12 cellular contexts compared by ENCODE assay signal in genomic region chr7:47329320-47329926, GRCh38.
DNase-seq lines count a peak whose midpoint lies in the region; ATAC-seq and TF ChIP-seq lines count a peak whose summit lies in the region.
"Had no signal": no experiment of that assay in that cellular context is flagged by ENCODE, and none has a peak within 500 bp of the region (broad histone marks: within the 10 kb centered on the region; RNA-seq: fewer than 3 reads in every experiment).

No MANE protein-coding gene starts in this region.

- H3K36me3 Mint-ChIP-seq in progenitor cell of endocrine pancreas (ENCODE audit: insufficient read depth), result peaks cover 9% of the 10 kb centered on the region
- H3K36me3 Mint-ChIP-seq: immature natural killer cell had no signal

- no peaks in the 10 kb centered on the region for H3K9me3 Mint-ChIP-seq in progenitor cell of endocrine pancreas (ENCODE audit: low read depth)
- H3K9me3 Mint-ChIP-seq: T-helper 2 cell treated with Interferon-gamma antibody and Interleukin-4, amounts not matched to agents 5 μg/mL and 100 μg/mL, for 36 hours had no signal

- H3K27ac ChIP-seq in ACC112 (ENCODE audit: low read depth, low read length), result 0 out of 2 replicates have a peak overlapping the region, but pooled peaks have one; percentile 51
- H3K27ac ChIP-seq in body of pancreas, result peak overlapping the region; percentile 10 to 72 (median 51)
- H3K27ac ChIP-seq: epithelial cell of prostate had no signal

- H3K4me1 Mint-ChIP-seq in progenitor cell of endocrine pancreas (ENCODE audit: low read depth), result peaks cover 39% of the 10 kb centered on the region
- H3K4me1 Mint-ChIP-seq: immature natural killer cell had no signal

- TF ChIP-seq CTCF in body of pancreas (IDR thresholded peaks at IDR 0.05) (no peak), progenitor cell of endocrine pancreas (IDR thresholded peaks at IDR 0.05; ENCODE audit: unreplicated experiment) (no peak)

- H3K4me3 Mint-ChIP-seq in progenitor cell of endocrine pancreas (ENCODE audit: low read depth), result peak overlapping the region; percentile 64
- H3K4me3 Mint-ChIP-seq: immature natural killer cell; T-helper 2 cell treated with Interferon-gamma antibody and Interleukin-4, amounts not matched to agents 5 μg/mL and 100 μg/mL, for 36 hours had no signal

- WGBS in body of pancreas, 2 donors, result 90 to 94% methylated on average over 10 to 17 of the region's 19 CpGs

- peaks cover 37% of the 10 kb centered on the region for H3K4me1 ChIP-seq in ACC112 (ENCODE audit: control insufficient read depth, insufficient read depth, low read length, unreplicated experiment)
- peaks cover 40% of the 10 kb centered on the region for H3K4me1 ChIP-seq in body of pancreas

- H3K9me3 ChIP-seq in body of pancreas, result no peaks in the 10 kb centered on the region

- H3K79me2 ChIP-seq in ACC112 (ENCODE audit: control insufficient read depth, insufficient read depth, low read length, unreplicated experiment), result no peaks in the 10 kb centered on the region

- H3K27me3 Mint-ChIP-seq in progenitor cell of endocrine pancreas, result no peaks in the 10 kb centered on the region

- H3K27ac Mint-ChIP-seq in progenitor cell of endocrine pancreas, result peak overlapping the region; percentile 92
- H3K27ac Mint-ChIP-seq: immature natural killer cell; T-helper 2 cell treated with Interferon-gamma antibody and Interleukin-4, amounts not matched to agents 5 μg/mL and 100 μg/mL, for 36 hours had no signal

- no peak for TF ChIP-seq POLR2A in body of pancreas (IDR thresholded peaks at IDR 0.05)

- no peak for ATAC-seq in body of pancreas

- intact Hi-C loops in body of pancreas (cut with DNase I), result no loop called here

- H3K4me3 ChIP-seq in ACC112 (ENCODE audit: low read depth, low read length) (no peak overlapping the region), body of pancreas (no peak overlapping the region)

- DNase-seq in body of pancreas (peak in 1 of 4 donors; percentile 8), iris pigment epithelial cell (ENCODE audit: low read depth) (peak; percentile 68), progenitor cell of endocrine pancreas (ENCODE audit: low spot score, unreplicated experiment) (no peak), NCI-H524 (lab: John Stamatoyannopoulos, UW) (no peak), T-helper 2 cell (no peak), SKM-1 treated with dmso at 0.1 percent for 144 hours (lab: John Stamatoyannopoulos, UW; ENCODE audit: unreplicated experiment) (no peak)
- no peak for DNase-seq in stimulated activated CD4-positive, alpha-beta T cell treated with anti-CD3 and anti-CD28 coated beads, Interleukin-12 subunit alpha, Interleukin-12 subunit beta, amount 100 ng/mL, for 4 hours
- DNase-seq: EL, immature natural killer cell had no signal

- H3K27me3 ChIP-seq in ACC112 (ENCODE audit: insufficient read depth, low read length), result no peaks in the 10 kb centered on the region
- no peaks in the 10 kb centered on the region for H3K27me3 ChIP-seq in body of pancreas

- H2AFZ ChIP-seq in ACC112 (ENCODE audit: low read length, unreplicated experiment), result no peak overlapping the region

- H3K36me3 ChIP-seq in ACC112 (ENCODE audit: insufficient read depth, low read length), result peaks cover 3% of the 10 kb centered on the region; the same call in 1 of the 2 replicates
- peaks cover 0 to 20% of the 10 kb centered on the region in 2 donors for H3K36me3 ChIP-seq in body of pancreas (replicated peaks in 1 of 2; ENCODE audit: insufficient read depth in 1 of 2, low read depth in 2 of 2)
